Comparison of ENCODE assay signal across 8 cellular contexts in genomic region chr22:29344137-29344536, GRCh38. TPM values are rescaled to one million over a fixed set of nuclear protein-coding genes. Genes with fewer than 3 reads are reported as not detected.
A peak's percentile ranks its signal among the peaks of the same experiment; 100 is the strongest.
DNase-seq lines count a peak whose midpoint lies in the region; ATAC-seq, FAIRE-seq and TF ChIP-seq lines count a peak whose summit lies in the region.

No MANE protein-coding gene starts in this region.

- FAIRE-seq in H54 (lab: Jason Lieb, UNC) (peak; percentile 85), D721Med (lab: Jason Lieb, UNC) (no peak)

- POLR2A ChIA-PET in PC-3 (lab: Charles Lee; ENCODE audit: unreplicated experiment): no interaction called here

- H4K20me1 ChIP-seq in PC-3 (ENCODE audit: low read length): no peaks in the 10 kb centered on the region; the same call in 1 of the 2 replicates

- H3K4me3 ChIP-seq in PC-3 (ENCODE audit: low read length) (no peak overlapping the region), retinal pigment epithelial cell (ENCODE audit: low read length) (no peak overlapping the region)

- H3K27ac ChIP-seq in PC-3 (ENCODE audit: low read length): peak overlapping the region; percentile 90

- peak; percentile 70 for ATAC-seq in PC-3

- H3K27me3 ChIP-seq in PC-3 (ENCODE audit: low read length): no peaks in the 10 kb centered on the region

- H3K79me2 ChIP-seq in PC-3 (ENCODE audit: low read length): no peaks in the 10 kb centered on the region

- no peak overlapping the region for H2AFZ ChIP-seq in PC-3 (ENCODE audit: low read length)

- peaks cover 48% of the 10 kb centered on the region for H3K4me1 ChIP-seq in PC-3 (ENCODE audit: insufficient read depth, low read length)

- H3K9ac ChIP-seq in PC-3 (ENCODE audit: low read length): no peak overlapping the region

- intact Hi-C loops in PC-3 (cut with micrococcal nuclease): no loop called here

- BruUV-seq in PC-3 (replicated peaks; lab: Mats Ljungman, UMichigan): no TSS peak

- no peaks in the 10 kb centered on the region for H3K9me3 ChIP-seq in PC-3 (ENCODE audit: low read length)

- peak overlapping the region; percentile 53; the same call in 1 of the 2 replicates for H3K4me2 ChIP-seq in PC-3 (ENCODE audit: low read length)

- CTCF ChIA-PET in PC-3 (lab: Charles Lee): no interaction called here

- peaks cover 53% of the 10 kb centered on the region for H3K36me3 ChIP-seq in PC-3 (ENCODE audit: low read depth, low read length)

- peak; percentile 74 for DNase-seq in H54 (ENCODE audit: insufficient read length, low spot score)
- peak; percentile 96 for DNase-seq in PC-3
- peak; percentile 59 for DNase-seq in fibroblast of the conjunctiva (ENCODE audit: low read depth)
- peak; percentile 50 for DNase-seq in retinal pigment epithelial cell (ENCODE audit: low read depth)
- DNase-seq in T-helper 1 cell: no peak
- DNase-seq in activated CD4-positive, CD25-positive, alpha-beta regulatory T cell (lab: John Stamatoyannopoulos, UW): no peak
- no peak for DNase-seq in NCI-H1436 (lab: John Stamatoyannopoulos, UW)
- no peak for DNase-seq in D721Med (ENCODE audit: insufficient read length, low spot score)

- no peaks in the 10 kb centered on the region for H3K9me2 ChIP-seq in PC-3 (replicated peaks; ENCODE audit: low read length)

- peaks cover 7% of the 10 kb centered on the region for H3F3A ChIP-seq in PC-3 (ENCODE audit: low read length, unreplicated experiment)

- TF ChIP-seq CTCF in PC-3 (conservative IDR thresholded peaks at IDR 0.05; ENCODE audit: low read depth, low read length) (no peak), retinal pigment epithelial cell (conservative IDR thresholded peaks at IDR 0.05; ENCODE audit: low read depth, low read length) (no peak), D721Med (IDR thresholded peaks at IDR 0.05; ENCODE audit: insufficient read depth, missing control alignments) (no peak)

- TF ChIP-seq POLR2A in H54 (IDR thresholded peaks at IDR 0.05; ENCODE audit: low read depth, low read length): no peak

RNA-seq across cellular contexts. Expression of gene RASL10A, which starts 28.6 kb away (rescaled TPM):
- 1.4 TPM in 1 of 2 replicates, not detected in the other for total RNA-seq in PC-3 (2014; rRNA removed)

RNA-seq across cellular contexts. Expression of gene GAS2L1, which starts 37.7 kb away (rescaled TPM):
- total RNA-seq in PC-3 (2014; rRNA removed): 58.4 and 75.7 TPM in 2 replicates

RNA-seq across cellular contexts. Expression of gene AP1B1, which starts 44.2 kb away (rescaled TPM):
- total RNA-seq in PC-3 (2014; rRNA removed): 81.2 and 96.4 TPM in 2 replicates

Comparison
In these comparisons a context has a peak if more than half of its experiments do, and no peak if none do; other contexts are left out.
1. DNase-seq: peak in H54 (single experiment), PC-3 (single experiment), fibroblast of the conjunctiva (single experiment) and retinal pigment epithelial cell (single experiment); none in T-helper 1 cell (0 of 5), activated CD4-positive, CD25-positive, alpha-beta regulatory T cell (0 of 4), NCI-H1436 (single experiment) and D721Med (single experiment).